In genomic region chr22:46193898-46194310, GRCh38 we compare ENCODE assay signal across 21 cellular contexts. TPM values are rescaled to one million over a fixed set of nuclear protein-coding genes. Genes with fewer than 3 reads are reported as not detected.
A peak's percentile ranks its signal among the peaks of the same experiment; 100 is the strongest.
DNase-seq lines count a peak whose midpoint lies in the region; ATAC-seq and TF ChIP-seq lines count a peak whose summit lies in the region.
"Had no signal": no experiment of that assay in that cellular context is flagged by ENCODE, and none has a peak within 500 bp of the region (broad histone marks: within the 10 kb centered on the region; RNA-seq: fewer than 3 reads in every experiment).

No MANE protein-coding gene starts in this region.

- no peaks in the 10 kb centered on the region for H3K9me3 Mint-ChIP-seq in central memory CD8-positive, alpha-beta T cell
- peaks cover 5% of the 10 kb centered on the region for H3K9me3 Mint-ChIP-seq in mesothelial cell of epicardium
- H3K9me3 Mint-ChIP-seq: neural crest cell; T-helper 2 cell treated with Interferon-gamma antibody and Interleukin-4, amounts not matched to agents 5 μg/mL and 100 μg/mL, for 36 hours had no signal

- no peaks in the 10 kb centered on the region for H3K27me3 Mint-ChIP-seq in central memory CD8-positive, alpha-beta T cell
- H3K27me3 Mint-ChIP-seq in mesothelial cell of epicardium (ENCODE audit: low read depth), result no peaks in the 10 kb centered on the region
- H3K27me3 Mint-ChIP-seq: activated B cell treated with CpG ODN at 0.5 μM for 24 hours had no signal

- H3K4me3 Mint-ChIP-seq in central memory CD8-positive, alpha-beta T cell, result no peak overlapping the region
- no peak overlapping the region for H3K4me3 Mint-ChIP-seq in mesothelial cell of epicardium
- H3K4me3 Mint-ChIP-seq: activated B cell treated with CpG ODN at 0.5 μM for 24 hours; neural crest cell; T-helper 2 cell treated with Interferon-gamma antibody and Interleukin-4, amounts not matched to agents 5 μg/mL and 100 μg/mL, for 36 hours had no signal

- no peak for ATAC-seq in central memory CD8-positive, alpha-beta T cell (replicated peaks; ENCODE audit: extremely low read depth, poor library complexity, severe bottlenecking)
- ATAC-seq in HG02970 (IDR thresholded peaks at IDR 0.05; ENCODE audit: low FRiP score, unreplicated experiment) (no peak), HG03280 (IDR thresholded peaks at IDR 0.05; ENCODE audit: unreplicated experiment) (no peak)
- ATAC-seq in stimulated activated naive CD8-positive, alpha-beta T cell treated with anti-CD3 and anti-CD28 coated beads, Interleukin-15, Interleukin-2, amounts not matched to agents 100 U/mL and 50 U/mL, for 24 hours, result no peak
- ATAC-seq: body of pancreas had no signal

- no peak for TF ChIP-seq CTCF in mesothelial cell of epicardium (IDR thresholded peaks at IDR 0.05; ENCODE audit: unreplicated experiment)

- H3K4me1 Mint-ChIP-seq in central memory CD8-positive, alpha-beta T cell, result peaks cover 14% of the 10 kb centered on the region
- H3K4me1 Mint-ChIP-seq in mesothelial cell of epicardium, result no peaks in the 10 kb centered on the region
- H3K4me1 Mint-ChIP-seq: activated B cell treated with CpG ODN at 0.5 μM for 24 hours had no signal

- H3K36me3 Mint-ChIP-seq in central memory CD8-positive, alpha-beta T cell (ENCODE audit: insufficient read depth), result peaks cover 6% of the 10 kb centered on the region
- peaks cover 9% of the 10 kb centered on the region for H3K36me3 Mint-ChIP-seq in mesothelial cell of epicardium

- H3K27ac Mint-ChIP-seq in central memory CD8-positive, alpha-beta T cell (ENCODE audit: low read depth), result peak overlapping the region; percentile 46
- no peak overlapping the region for H3K27ac Mint-ChIP-seq in mesothelial cell of epicardium
- H3K27ac Mint-ChIP-seq: activated B cell treated with CpG ODN at 0.5 μM for 24 hours; T-helper 2 cell treated with Interferon-gamma antibody and Interleukin-4, amounts not matched to agents 5 μg/mL and 100 μg/mL, for 36 hours had no signal

- DNase-seq in Caki2 (ENCODE audit: low read depth) (peak; percentile 31), NCI-H2196 treated with DMSO at 0.1 percent for 48 hours (lab: John Stamatoyannopoulos, UW; ENCODE audit: unreplicated experiment) (peak; percentile 47), lung microvascular endothelial cell (ENCODE audit: low read depth in 2 of 2) (peak; percentile 12 to 47), mesothelial cell of epicardium (ENCODE audit: low spot score in 2 of 2, unreplicated experiment in 2 of 2) (no peak)
- DNase-seq in central memory CD8-positive, alpha-beta T cell (ENCODE audit: low spot score in 2 of 2), result no peak
- DNase-seq in stimulated activated naive CD8-positive, alpha-beta T cell treated with anti-CD3 and anti-CD28 coated beads, Interleukin-15, Interleukin-2, amounts not matched to agents 100 U/mL and 50 U/mL, for 24 hours, result no peak
- DNase-seq: activated B cell treated with CpG ODN at 0.5 μM for 24 hours; activated CD4-positive, alpha-beta T cell treated with anti-CD3 and anti-CD28 coated beads, Interleukin-2, amount 50 U/mL, for 4 hours; activated CD8-positive, alpha-beta memory T cell treated with anti-CD3 and anti-CD28 coated beads, Interleukin-2, amount 50 U/mL, for 48 hours; activated effector memory CD4-positive, alpha-beta T cell treated with Interleukin-2 at 50 U/mL for 16 hours; body of pancreas; DMS 273 treated with DMSO at 0.1 percent for 48 hours; glutamatergic neuron; NCI-H1092 treated with DMSO at 0.1 percent for 48 hours; NCI-H2029; NCI-H345; posterior cingulate gyrus had no signal

- in situ Hi-C loops in Caki2 (cut with HindIII; ENCODE audit: low pct_unique_long_range_greater_than_20kb, low sequenced_read_pairs), result no loop called here

RNA-seq across cellular contexts. Expression of gene PPARA, which starts 43.6 kb away (rescaled TPM):
- 7.0 and 9.6 TPM in 2 replicates for total RNA-seq in Caki2 (2014; rRNA removed; shearing (Covaris generic); ENCODE audit: low replicate concordance)
- total RNA-seq in lung microvascular endothelial cell, result 4.1 and 7.9 TPM in 2 replicates
- total RNA-seq in mesothelial cell of epicardium, result 12.0 to 15.1 TPM (median 13.0 TPM) in 3 replicates

RNA-seq across cellular contexts. Expression of gene CDPF1, which starts 56.2 kb away (rescaled TPM):
- 31.3 and 64.4 TPM in 2 replicates for total RNA-seq in Caki2 (2014; rRNA removed; shearing (Covaris generic); ENCODE audit: low replicate concordance)
- total RNA-seq in lung microvascular endothelial cell (8.7 and 9.2 TPM in 2 replicates), mesothelial cell of epicardium (11.5 to 12.8 TPM (median 12.6 TPM) in 3 replicates)

Comparison
In these comparisons a context has a peak if more than half of its experiments do, and no peak if none do; other contexts are left out.
1. DNase-seq: peak in Caki2 (single experiment), NCI-H2196 treated with DMSO at 0.1 percent for 48 hours (single experiment) and lung microvascular endothelial cell (2 of 2); none in central memory CD8-positive, alpha-beta T cell (0 of 2), mesothelial cell of epicardium (0 of 2) and stimulated activated naive CD8-positive, alpha-beta T cell treated with anti-CD3 and anti-CD28 coated beads, Interleukin-15, Interleukin-2, amounts not matched to agents 100 U/mL and 50 U/mL, for 24 hours (single experiment).